ENCODE assay signal across 10 cellular contexts in genomic region chr7:16465469-16466086, GRCh38. TPM values are rescaled to one million over a fixed set of nuclear protein-coding genes. Genes with fewer than 3 reads are reported as not detected.
DNase-seq lines count a peak whose midpoint lies in the region; ATAC-seq and TF ChIP-seq lines count a peak whose summit lies in the region.
"Had no signal": no experiment of that assay in that cellular context is flagged by ENCODE, and none has a peak within 500 bp of the region (broad histone marks: within the 10 kb centered on the region; RNA-seq: fewer than 3 reads in every experiment).

TSS of gene SOSTDC1 (minus strand) at chr7:16465738. CDS start at chr7:16465668, 70 bp downstream.

- H3K9me3 ChIP-seq in lower lobe of right lung (no peaks in the 10 kb centered on the region), vagina (no peaks in the 10 kb centered on the region)

- H3K4me3 ChIP-seq in lower lobe of right lung (peak within 1 kb of the TSS; percentile 6), urinary bladder (ENCODE audit: low read depth, low read length) (peak within 1 kb of the TSS; percentile 24), vagina (peak within 1 kb of the TSS in 1 of 2 donors; percentile 14)

- H3K4me1 ChIP-seq in lower lobe of right lung = no peaks in the 10 kb centered on the region
- H3K4me1 ChIP-seq in urinary bladder (ENCODE audit: insufficient read depth) = no peaks in the 10 kb centered on the region
- H3K4me1 ChIP-seq in vagina = no peaks in the 10 kb centered on the region

- H3K27me3 Mint-ChIP-seq in chondrocyte (ENCODE audit: low read depth) = no peaks in the 10 kb centered on the region

- no peaks in the 10 kb centered on the region for H3K36me3 Mint-ChIP-seq in chondrocyte (ENCODE audit: low read depth)

- no peak for TF ChIP-seq POLR2A in vagina (IDR thresholded peaks at IDR 0.05)

- intact Hi-C loops in left cardiac atrium (cut with DNase I) = loop anchor here in 1 of 2 donors (10.0 kb wide), 1 partner anchor 99 kb away; no protein-coding TSS in a partner anchor
- intact Hi-C loops in left ventricle myocardium superior (cut with micrococcal nuclease) = no loop called here
- intact Hi-C loops in lower lobe of right lung (cut with DNase I) = no loop called here
- intact Hi-C loops in vagina (cut with DNase I) = no loop called here

- no peaks in the 10 kb centered on the region for H3K36me3 ChIP-seq in lower lobe of right lung
- H3K36me3 ChIP-seq in urinary bladder (ENCODE audit: insufficient read depth) = no peaks in the 10 kb centered on the region
- no peaks in the 10 kb centered on the region for H3K36me3 ChIP-seq in vagina
- H3K36me3 ChIP-seq: WERI-Rb-1 had no signal

- H3K27ac Mint-ChIP-seq in chondrocyte (ENCODE audit: unreplicated experiment) = no peak within 1 kb of the TSS

- H3K27me3 ChIP-seq in lower lobe of right lung (ENCODE audit: low read depth) = no peaks in the 10 kb centered on the region
- H3K27me3 ChIP-seq in vagina = no peaks in the 10 kb centered on the region

- H3K9me3 Mint-ChIP-seq in chondrocyte (ENCODE audit: low read depth) = no peaks in the 10 kb centered on the region

- H3K27ac ChIP-seq in lower lobe of right lung (no peak within 1 kb of the TSS), urinary bladder (ENCODE audit: low read depth) (no peak within 1 kb of the TSS), vagina (no peak within 1 kb of the TSS)
- H3K27ac ChIP-seq: WERI-Rb-1 had no signal

- 9% methylated on average over 10 of the region's 10 CpGs for WGBS in urinary bladder

- peak within 1 kb of the TSS; percentile 70 for H3K4me3 Mint-ChIP-seq in chondrocyte (ENCODE audit: unreplicated experiment)

- ATAC-seq in left cardiac atrium (peak; percentile 63 to 89), left ventricle myocardium superior (no peak), lower lobe of right lung (no peak)

- no peak for DNase-seq in left cardiac atrium
- no peak for DNase-seq in left ventricle myocardium superior
- no peak for DNase-seq in chondrocyte (ENCODE audit: low spot score)
- DNase-seq in lower lobe of right lung = no peak
- DNase-seq in vagina (ENCODE audit: extremely low spot score in 2 of 2) = no peak
- DNase-seq in cortex of kidney (lab: John Stamatoyannopoulos, UW) = no peak
- no peak for DNase-seq in 8988T
- DNase-seq: WERI-Rb-1 had no signal

- H3K4me1 Mint-ChIP-seq in chondrocyte (ENCODE audit: low read depth) = peaks cover 28% of the 10 kb centered on the region

- TF ChIP-seq CTCF in chondrocyte (IDR thresholded peaks at IDR 0.05) (no peak), lower lobe of right lung (IDR thresholded peaks at IDR 0.05) (no peak), vagina (IDR thresholded peaks at IDR 0.05) (no peak)

RNA-seq across cellular contexts. Expression of gene SOSTDC1, which starts in this region (rescaled TPM):
- total RNA-seq in left cardiac atrium = 1 to 10 TPM; 2.8 to 8.0 TPM
- total RNA-seq in left ventricle myocardium superior = 1.4 TPM
- total RNA-seq in chondrocyte = not detected in 3 replicates
- total RNA-seq in lower lobe of right lung = 8.7 TPM
- total RNA-seq in urinary bladder = 25.6 TPM
- 2.3 TPM for polyA plus RNA-seq in urinary bladder
- total RNA-seq in vagina = 5.9 TPM
- polyA plus RNA-seq: BJ had no signal

Comparison
In these comparisons a context has a peak if more than half of its experiments do, and no peak if none do; other contexts are left out.
1. ATAC-seq: peak in left cardiac atrium (2 of 2); none in left ventricle myocardium superior (single experiment) and lower lobe of right lung (0 of 2).